In genomic region chr14:87286191-87286590, GRCh38 we compare ENCODE assay signal across 18 cellular contexts.
DNase-seq lines count a peak whose midpoint lies in the region; ATAC-seq and TF ChIP-seq lines count a peak whose summit lies in the region.
"Had no signal": no experiment of that assay in that cellular context is flagged by ENCODE, and none has a peak within 500 bp of the region (broad histone marks: within the 10 kb centered on the region; RNA-seq: fewer than 3 reads in every experiment).

No MANE protein-coding gene starts in this region.

- no peak for TF ChIP-seq CTCF in RWPE1 (conservative IDR thresholded peaks at IDR 0.05; ENCODE audit: low read depth)
- TF ChIP-seq CTCF in epithelial cell of esophagus (IDR thresholded peaks at IDR 0.05; ENCODE audit: insufficient read depth, low read depth, low read length, missing control alignments): no peak

- H3K4me3 ChIP-seq in epithelial cell of esophagus (ENCODE audit: low read length): no peak overlapping the region
- H3K4me3 ChIP-seq: BLaER1, GM23338 had no signal

- H3K27ac ChIP-seq in RWPE1: no peak overlapping the region
- H3K27ac ChIP-seq: BLaER1, C4-2B had no signal

- CTCF ChIA-PET in RWPE1 (lab: Yijun Ruan, JAX): interaction anchor here (0.7 kb wide), 1 partner anchor 406 kb away, joined by 3 read pairs; no protein-coding TSS in a partner anchor

- POLR2A ChIA-PET in RWPE1 (lab: Yijun Ruan, JAX; ENCODE audit: low non-redundant PET): no interaction called here

- no peak for ATAC-seq in HG02870 (IDR thresholded peaks at IDR 0.05; ENCODE audit: unreplicated experiment)
- ATAC-seq: CD8-positive, alpha-beta T cell; GM23338; HCT116 had no signal

- DNase-seq in HPDE6-E6E7 (ENCODE audit: extremely low spot score) (peak; percentile 17), RWPE1 (ENCODE audit: low spot score) (peak; percentile 35), epithelial cell of esophagus (ENCODE audit: low read depth) (peak; percentile 39), kidney tubule cell (ENCODE audit: low spot score) (peak; percentile 23), HUDEP-2 (lab: John Stamatoyannopoulos, UW; ENCODE audit: unreplicated experiment in 76 of 76) (no peak), NCI-H526 treated with DMSO at 0.1 percent for 48 hours (lab: John Stamatoyannopoulos, UW) (no peak)
- DNase-seq: Caco-2; CD4-positive, CD25-positive, alpha-beta regulatory T cell; CD8-positive, alpha-beta T cell; DMS153; DMS79 treated with DMSO at 0.1 percent for 48 hours; GF-D8; H9 had no signal

Comparison
In these comparisons a context has a peak if more than half of its experiments do, and no peak if none do; other contexts are left out.
1. DNase-seq: peak in HPDE6-E6E7 (single experiment), RWPE1 (single experiment), epithelial cell of esophagus (single experiment) and kidney tubule cell (single experiment); none in HUDEP-2 (0 of 76) and NCI-H526 treated with DMSO at 0.1 percent for 48 hours (single experiment).